Comparison of ENCODE assay signal across 8 cellular contexts in genomic region chr13:30113983-30114491, GRCh38.
DNase-seq lines count a peak whose midpoint lies in the region; TF ChIP-seq lines count a peak whose summit lies in the region.

No MANE protein-coding gene starts in this region.

- H3K79me2 ChIP-seq in OCI-LY3 (ENCODE audit: low read length), result no peaks in the 10 kb centered on the region

- no peaks in the 10 kb centered on the region for H3K36me3 ChIP-seq in OCI-LY3 (replicated peaks; ENCODE audit: low read depth, low read length)

- peak; percentile 19 for DNase-seq in Calu3
- no peak for DNase-seq in endothelial cell (ENCODE audit: low spot score)
- no peak for DNase-seq in osteocyte (ENCODE audit: extremely low spot score, unreplicated experiment)
- DNase-seq in COR-L47 (lab: John Stamatoyannopoulos, UW), result no peak
- DNase-seq in iPS-NIHi11 (ENCODE audit: low spot score), result no peak
- no peak for DNase-seq in GM19238 (ENCODE audit: insufficient read length, low spot score)
- no peak for DNase-seq in pons (ENCODE audit: low spot score)

- no peaks in the 10 kb centered on the region for H3K27me3 Mint-ChIP-seq in Calu3 (ENCODE audit: unreplicated experiment)
- H3K27me3 Mint-ChIP-seq in endothelial cell (ENCODE audit: unreplicated experiment), result peaks cover 2% of the 10 kb centered on the region
- no peaks in the 10 kb centered on the region for H3K27me3 Mint-ChIP-seq in osteocyte (ENCODE audit: unreplicated experiment)

- H3K4me3 Mint-ChIP-seq in Calu3 (ENCODE audit: low read depth, unreplicated experiment), result peak overlapping the region; percentile 73
- H3K4me3 Mint-ChIP-seq in endothelial cell (ENCODE audit: unreplicated experiment), result peak overlapping the region; percentile 92
- H3K4me3 Mint-ChIP-seq in osteocyte (ENCODE audit: unreplicated experiment), result peak overlapping the region; percentile 75

- peaks cover 8% of the 10 kb centered on the region for H3K36me3 Mint-ChIP-seq in Calu3 (ENCODE audit: insufficient read depth, unreplicated experiment)
- H3K36me3 Mint-ChIP-seq in endothelial cell (ENCODE audit: low read depth, unreplicated experiment), result no peaks in the 10 kb centered on the region
- no peaks in the 10 kb centered on the region for H3K36me3 Mint-ChIP-seq in osteocyte (ENCODE audit: unreplicated experiment)

- no TSS peak for BruUV-seq in Calu3 (replicated peaks; lab: Mats Ljungman, UMichigan)

- H3K4me1 Mint-ChIP-seq in Calu3 (ENCODE audit: low read depth, unreplicated experiment) (peaks cover 33% of the 10 kb centered on the region), endothelial cell (ENCODE audit: unreplicated experiment) (peaks cover 15% of the 10 kb centered on the region), osteocyte (ENCODE audit: unreplicated experiment) (peaks cover 33% of the 10 kb centered on the region)

- peaks cover 46% of the 10 kb centered on the region for H3K4me1 ChIP-seq in OCI-LY3 (ENCODE audit: low read length)

- TF ChIP-seq CTCF in Calu3 (IDR thresholded peaks at IDR 0.05; ENCODE audit: unreplicated experiment) (no peak), OCI-LY3 (IDR thresholded peaks at IDR 0.05; ENCODE audit: low read depth, low read length) (no peak), endothelial cell (IDR thresholded peaks at IDR 0.05; ENCODE audit: unreplicated experiment) (no peak), osteocyte (IDR thresholded peaks at IDR 0.05) (no peak)

- H3K27ac ChIP-seq in OCI-LY3 (ENCODE audit: low read length), result peak overlapping the region; percentile 30

- H3K4me3 ChIP-seq in OCI-LY3 (ENCODE audit: low read length), result peak overlapping the region; percentile 78

- peak overlapping the region; percentile 62 for H3K9ac ChIP-seq in OCI-LY3 (ENCODE audit: low read length)

- H3K27ac Mint-ChIP-seq in Calu3 (ENCODE audit: unreplicated experiment) (peak overlapping the region; percentile 66), endothelial cell (ENCODE audit: unreplicated experiment) (no peak overlapping the region), osteocyte (ENCODE audit: unreplicated experiment) (peak overlapping the region; percentile 77)

- CTCF ChIA-PET in Calu3 (lab: Charles Lee), result interaction anchor here (0.7 to 4.8 kb wide), 4 partner anchors 189 to 345 kb away, joined by 3 to 67 read pairs (median 7); no protein-coding TSS in a partner anchor

- H2AFZ ChIP-seq in OCI-LY3 (ENCODE audit: low read depth, low read length), result peak overlapping the region; percentile 62

- no peaks in the 10 kb centered on the region for H3K9me3 ChIP-seq in OCI-LY3 (ENCODE audit: insufficient read depth, low read length)

- H3K27me3 ChIP-seq in OCI-LY3 (ENCODE audit: low read depth, low read length), result no peaks in the 10 kb centered on the region

- H3K4me2 ChIP-seq in OCI-LY3 (ENCODE audit: low read length), result peak overlapping the region; percentile 74

- intact Hi-C loops in Calu3 (cut with micrococcal nuclease; ENCODE audit: unreplicated experiment), result loop anchor here (1.0 to 5.0 kb wide), 4 partner anchors 189 to 607 kb away; no protein-coding TSS in a partner anchor

- H4K20me1 ChIP-seq in OCI-LY3 (ENCODE audit: insufficient read depth, low read length), result no peaks in the 10 kb centered on the region

- H3K9me3 Mint-ChIP-seq in Calu3 (ENCODE audit: low read depth, unreplicated experiment), result no peaks in the 10 kb centered on the region
- no peaks in the 10 kb centered on the region for H3K9me3 Mint-ChIP-seq in endothelial cell (ENCODE audit: unreplicated experiment)
- no peaks in the 10 kb centered on the region for H3K9me3 Mint-ChIP-seq in osteocyte (ENCODE audit: unreplicated experiment)
